21 cellular contexts compared by ENCODE assay signal in genomic region chr16:23333962-23334361, GRCh38. TPM values are rescaled to one million over a fixed set of nuclear protein-coding genes. Genes with fewer than 3 reads are reported as not detected.
DNase-seq lines count a peak whose midpoint lies in the region; ATAC-seq, FAIRE-seq and TF ChIP-seq lines count a peak whose summit lies in the region.
"Had no signal": no experiment of that assay in that cellular context is flagged by ENCODE, and none has a peak within 500 bp of the region (broad histone marks: within the 10 kb centered on the region; RNA-seq: fewer than 3 reads in every experiment).

No MANE protein-coding gene starts in this region.

- intact Hi-C loops in GM12878 (cut with micrococcal nuclease; ENCODE audit: unreplicated experiment): loop anchor here (1.0 to 10.0 kb wide), 3 partner anchors 11 to 101 kb away; no protein-coding TSS in a partner anchor

- no peaks in the 10 kb centered on the region for H3K36me3 Mint-ChIP-seq in T-helper 2 cell treated with Interferon-gamma antibody and Interleukin-4, amounts not matched to agents 5 μg/mL and 100 μg/mL, for 36 hours (ENCODE audit: low read depth)
- H3K36me3 Mint-ChIP-seq: CD4-positive, alpha-beta memory T cell; T-cell had no signal

- peak overlapping the region; percentile 26; the same call in 1 of the 2 replicates for H3K9ac ChIP-seq in OCI-LY1 (ENCODE audit: low read length)
- H3K9ac ChIP-seq in GM12878 (ENCODE audit: control insufficient read depth, insufficient read depth, low read length): no peak overlapping the region
- H3K9ac ChIP-seq in mucosa of rectum (ENCODE audit: low read depth in 1 of 2, low read length in 2 of 2): no peak overlapping the region
- H3K9ac ChIP-seq in SK-N-SH: no peak overlapping the region

- TF ChIP-seq RAD21 in GM12878 (IDR thresholded peaks at IDR 0.05; ENCODE audit: insufficient read depth, low read depth, low read length) (no peak), SK-N-SH (IDR thresholded peaks at IDR 0.05; ENCODE audit: low read length) (no peak)

- H3K4me2 ChIP-seq in OCI-LY1 (ENCODE audit: low read length) (peak overlapping the region; percentile 9; the same call in 1 of the 2 replicates), GM12878 (ENCODE audit: control insufficient read depth, insufficient read depth) (0 out of 2 replicates have a peak overlapping the region, but pooled peaks have one; percentile 70), SK-N-SH (no peak overlapping the region)

- no peak overlapping the region for H3K27ac Mint-ChIP-seq in T-helper 2 cell treated with Interferon-gamma antibody and Interleukin-4, amounts not matched to agents 5 μg/mL and 100 μg/mL, for 36 hours
- H3K27ac Mint-ChIP-seq: B cell; CD4-positive, alpha-beta memory T cell; T-cell had no signal

- in situ Hi-C loops in GM12878 (cut with MboI): no loop called here

- H3F3A ChIP-seq in OCI-LY1 (ENCODE audit: insufficient read depth, low read length): no peaks in the 10 kb centered on the region; the same call in 1 of the 2 replicates
- no peaks in the 10 kb centered on the region for H3F3A ChIP-seq in SK-N-SH (replicated peaks; ENCODE audit: insufficient read depth)

- H3K36me3 ChIP-seq in OCI-LY1 (ENCODE audit: insufficient read depth, low read length) (no peaks in the 10 kb centered on the region; the same call in 1 of the 2 replicates), GM12878 (ENCODE audit: control insufficient read depth in 2 of 2, insufficient read depth in 2 of 2, low read length in 1 of 2) (no peaks in the 10 kb centered on the region), mucosa of rectum (ENCODE audit: control insufficient read depth in 2 of 2, insufficient read depth in 2 of 2, low read length in 2 of 2) (no peaks in the 10 kb centered on the region), SK-N-SH (replicated peaks in 1 of 2; ENCODE audit: control insufficient read depth in 1 of 2, insufficient read depth in 2 of 2, low read length in 1 of 2) (no peaks in the 10 kb centered on the region)

- no peak overlapping the region for H3K4me3 Mint-ChIP-seq in T-helper 2 cell treated with Interferon-gamma antibody and Interleukin-4, amounts not matched to agents 5 μg/mL and 100 μg/mL, for 36 hours
- H3K4me3 Mint-ChIP-seq: CD4-positive, alpha-beta memory T cell; H9; T-cell had no signal

- FAIRE-seq in GM12892 (lab: Jason Lieb, UNC) (peak; percentile 60), GM12878 (lab: Jason Lieb, UNC) (no peak)
- FAIRE-seq: D721Med had no signal

- H3K9me3 ChIP-seq in OCI-LY1 (ENCODE audit: low read length) (peaks cover 5% of the 10 kb centered on the region), GM12878 (replicated peaks; ENCODE audit: control insufficient read depth, insufficient read depth, low read length) (peaks cover 2% of the 10 kb centered on the region; the same call in 2 of the 3 replicates), mucosa of rectum (ENCODE audit: control insufficient read depth in 2 of 2, low read length in 2 of 2) (no peaks in the 10 kb centered on the region), SK-N-SH (no peaks in the 10 kb centered on the region)

- no peaks in the 10 kb centered on the region for H3K79me2 ChIP-seq in OCI-LY1 (ENCODE audit: insufficient read depth, low read length)
- H3K79me2 ChIP-seq in GM12878 (ENCODE audit: control insufficient read depth, insufficient read depth, low read length): no peaks in the 10 kb centered on the region
- no peaks in the 10 kb centered on the region for H3K79me2 ChIP-seq in SK-N-SH (ENCODE audit: insufficient read depth)

- CTCF ChIA-PET in GM12878 (lab: Yijun Ruan, JAX): interaction anchor here (0.8 to 8.0 kb wide), 4 partner anchors 8 to 101 kb away, joined by 3 to 80 read pairs (median 18); no protein-coding TSS in a partner anchor
- CTCF ChIA-PET in SK-N-SH (lab: Yijun Ruan, JAX): no interaction called here

- H3K27ac ChIP-seq in OCI-LY1 (ENCODE audit: low read depth, low read length, poor library complexity, severe bottlenecking) (peak overlapping the region; percentile 93), GM12878 (ENCODE audit: control insufficient read depth, insufficient read depth) (peak overlapping the region; percentile 57), mucosa of rectum (ENCODE audit: low read depth in 2 of 2, low read length in 2 of 2) (peak overlapping the region; percentile 28 to 61), SK-N-SH (ENCODE audit: low read depth in 2 of 2, low read length in 1 of 2) (no peak overlapping the region)

- no peaks in the 10 kb centered on the region for H4K20me1 ChIP-seq in OCI-LY1 (ENCODE audit: insufficient read depth, low read length)
- no peaks in the 10 kb centered on the region for H4K20me1 ChIP-seq in GM12878 (ENCODE audit: control insufficient read depth, insufficient read depth)
- no peaks in the 10 kb centered on the region for H4K20me1 ChIP-seq in SK-N-SH (ENCODE audit: insufficient read depth)

- H3K4me1 Mint-ChIP-seq in T-helper 2 cell treated with Interferon-gamma antibody and Interleukin-4, amounts not matched to agents 5 μg/mL and 100 μg/mL, for 36 hours (ENCODE audit: low read depth): no peaks in the 10 kb centered on the region
- H3K4me1 Mint-ChIP-seq: T-cell had no signal

- WGBS in GM12878 (ENCODE audit: insufficient coverage, insufficient replicate concordance, low lambda C conversion rate, missing lambda C conversion rate): 59% methylated on average over 9 of the region's 9 CpGs
- 45% methylated on average over 5 of the region's 9 CpGs for WGBS in SK-N-SH (ENCODE audit: low lambda C conversion rate)

- H3K9me2 ChIP-seq in OCI-LY1 (ENCODE audit: low read depth, low read length): no peaks in the 10 kb centered on the region
- H3K9me2 ChIP-seq in SK-N-SH: no peaks in the 10 kb centered on the region

- H3K27me3 Mint-ChIP-seq in T-helper 2 cell treated with Interferon-gamma antibody and Interleukin-4, amounts not matched to agents 5 μg/mL and 100 μg/mL, for 36 hours (ENCODE audit: low read depth): no peaks in the 10 kb centered on the region

- ATAC-seq in GM12878: no peak
- ATAC-seq in HG03565 (IDR thresholded peaks at IDR 0.05; ENCODE audit: unreplicated experiment): no peak
- ATAC-seq: PC-3, T-cell had no signal

- SMC1A ChIA-PET in GM12878 (lab: Charles Lee; ENCODE audit: uncharacterized antibody, unreplicated experiment): interaction anchor here (1.6 to 10.6 kb wide), 6 partner anchors 11 to 100 kb away, joined by 5 to 118 read pairs (median 6); partner anchors contain the start of gene SCNN1B

- H3K4me1 ChIP-seq in OCI-LY1 (ENCODE audit: insufficient read depth, low read length, severe bottlenecking) (peaks cover 43% of the 10 kb centered on the region), GM12878 (ENCODE audit: control insufficient read depth, insufficient read depth, low read length) (peaks cover 31% of the 10 kb centered on the region), mucosa of rectum (ENCODE audit: control insufficient read depth in 2 of 2, insufficient read depth in 2 of 2, low read length in 2 of 2) (peaks cover 11 to 36% of the 10 kb centered on the region in 2 donors), SK-N-SH (ENCODE audit: control insufficient read depth in 1 of 2, insufficient read depth in 2 of 2, low read depth in 1 of 2, low read length in 1 of 2) (peaks cover 0 to 3% of the 10 kb centered on the region in 2 experiments; a peak in 1 of 4 replicates)

- TF ChIP-seq CTCF in OCI-LY1 (IDR thresholded peaks at IDR 0.05; ENCODE audit: low read length): no peak
- TF ChIP-seq CTCF in GM12878 (IDR thresholded peaks at IDR 0.05 in 2 of 3, conservative IDR thresholded peaks at IDR 0.05 in 1 of 3; ENCODE audit: control insufficient read depth in 2 of 3, extremely low read depth in 1 of 3, insufficient read depth in 1 of 3, low read depth in 3 of 3, low read length in 3 of 3): no peak
- no peak for TF ChIP-seq CTCF in SK-N-SH (IDR thresholded peaks at IDR 0.05)

- POLR2A ChIA-PET in GM12878 (lab: Charles Lee): interaction anchor here (0.6 to 1.4 kb wide), 3 partner anchors 10 to 172 kb away, joined by 3 to 4 read pairs (median 3); no protein-coding TSS in a partner anchor
- POLR2A ChIA-PET in SK-N-SH (lab: Yijun Ruan, JAX): no interaction called here

- H3K4me3 ChIP-seq in OCI-LY1 (ENCODE audit: low read depth, low read length, poor library complexity, severe bottlenecking): no peak overlapping the region
- no peak overlapping the region for H3K4me3 ChIP-seq in GM12878
- H3K4me3 ChIP-seq in mucosa of rectum (ENCODE audit: low read length in 2 of 2): no peak overlapping the region
- H3K4me3 ChIP-seq in SK-N-SH (ENCODE audit: low read depth in 2 of 2, low read length in 1 of 2): no peak overlapping the region

- TF ChIP-seq POLR2A in GM12892 (IDR thresholded peaks at IDR 0.05; ENCODE audit: low read depth, low read length) (no peak), GM12878 (IDR thresholded peaks at IDR 0.05; ENCODE audit: low read depth, low read length) (no peak)

- H2AFZ ChIP-seq in OCI-LY1 (ENCODE audit: low read length) (no peak overlapping the region), GM12878 (ENCODE audit: control insufficient read depth, low read depth, low read length) (no peak overlapping the region), SK-N-SH (ENCODE audit: low read depth) (no peak overlapping the region)

- H3K27me3 ChIP-seq in OCI-LY1 (ENCODE audit: insufficient read depth, low read length) (no peaks in the 10 kb centered on the region), GM12878 (replicated peaks in 1 of 2; ENCODE audit: control insufficient read depth in 2 of 2, insufficient read depth in 2 of 2, low read length in 1 of 2) (no peaks in the 10 kb centered on the region), mucosa of rectum (ENCODE audit: control insufficient read depth in 2 of 2, insufficient read depth in 2 of 2, low read length in 2 of 2) (no peaks in the 10 kb centered on the region), SK-N-SH (ENCODE audit: insufficient read depth) (no peaks in the 10 kb centered on the region)

- RAD21 ChIA-PET in GM12878 (lab: Charles Lee; ENCODE audit: unreplicated experiment): interaction anchor here (0.6 to 6.5 kb wide), 8 partner anchors 10 to 100 kb away, joined by 3 to 76 read pairs (median 10); partner anchors contain the start of gene SCNN1B

- no TSS peak for BruUV-seq in GM12878 (replicated peaks; lab: Mats Ljungman, UMichigan)

- no peaks in the 10 kb centered on the region for H3K9me3 Mint-ChIP-seq in T-helper 2 cell treated with Interferon-gamma antibody and Interleukin-4, amounts not matched to agents 5 μg/mL and 100 μg/mL, for 36 hours
- H3K9me3 Mint-ChIP-seq: H9, T-cell had no signal

- DNase-seq in GM12892 (ENCODE audit: insufficient read length) (no peak), GM12878 (ENCODE audit: low read depth, low spot score) (no peak), SK-N-SH (no peak)
- no peak for DNase-seq in T-helper 2 cell treated with Interferon-gamma antibody and Interleukin-4, amounts not matched to agents 5 μg/mL and 100 μg/mL, for 36 hours (ENCODE audit: low spot score)
- no peak for DNase-seq in activated CD4-positive, alpha-beta T cell treated with anti-CD3 and anti-CD28 coated beads, Interleukin-2, amount 50 U/mL, for 48 hours
- DNase-seq: CD4-positive, alpha-beta memory T cell; GDM1; H9; NCI-H1105 treated with DMSO at 0.1 percent for 48 hours; NCI-H187; NCI-H526; PC-3; T-cell had no signal

- no peak for TF ChIP-seq EP300 in GM12878 (IDR thresholded peaks at IDR 0.05; ENCODE audit: borderline replicate concordance in 1 of 2, control insufficient read depth in 1 of 2, low read depth in 2 of 2, low read length in 2 of 2)
- no peak for TF ChIP-seq EP300 in SK-N-SH (IDR thresholded peaks at IDR 0.05; ENCODE audit: borderline replicate concordance in 1 of 2, low read depth in 1 of 2, low read length in 1 of 2)

RNA-seq across cellular contexts. Expression of gene SCNN1B, which starts 31.9 kb away (rescaled TPM):
- polyA plus RNA-seq in GM12892 (2012; ENCODE audit: missing spikeins): 1.3 TPM
- total RNA-seq in GM12878 (2013; cell fraction: nucleolus; rRNA removed): 0.98 and 1.5 TPM in 2 replicates
- total RNA-seq in GM12878 (2014; rRNA removed): 0.22 and 0.28 TPM in 2 replicates
- total RNA-seq in GM12878 (2014; rRNA removed; fragmentation: Illumina TruSeq; extraction: Trizol): 0.37 and 0.58 TPM in 2 replicates
- 0.49 and 0.80 TPM in 2 replicates for total RNA-seq in GM12878 (2021)
- polyA plus RNA-seq in GM12878 (2011; ENCODE audit: low read depth): 1.3 TPM
- 0.59 and 1.5 TPM in 2 replicates for polyA plus RNA-seq in GM12878 (2011; rRNA removed)
- polyA plus RNA-seq in GM12878 (2011; cell fraction: cytosol; rRNA removed): 1.1 and 1.3 TPM in 2 replicates
- 2.0 and 2.9 TPM in 2 replicates for polyA plus RNA-seq in GM12878 (2011; cell fraction: nucleus; rRNA removed)
- 0.68 and 1.5 TPM in 2 replicates for polyA plus RNA-seq in GM12878 (2012)
- 0.10 and 0.69 TPM in 2 replicates for polyA plus RNA-seq in GM12878 (2014; fragmentation: Illumina TruSeq; extraction: Trizol)
- 1 to 10 TPM in 1 of 2 experiments, under 1 TPM in 1; 0.99 to 1.3 TPM for polyA plus RNA-seq in GM12878 (2014; fragmentation: Nextera tagmentation; extraction: Ambion mirVana)
- polyA plus RNA-seq in GM12878 (2014; rRNA removed): 0.27 and 0.51 TPM in 2 replicates
- polyA plus RNA-seq in GM12878 (2016; fragmentation: Nextera tagmentation; extraction: Ambion mirVana): under 1 TPM; 0.44 to 0.82 TPM
- 1.0 and 2.6 TPM in 2 replicates for polyA minus RNA-seq in GM12878 (2011; rRNA and poly(A)+ RNA removed)
- 0.94 and 1.2 TPM in 2 replicates for polyA minus RNA-seq in GM12878 (2011; cell fraction: cytosol; rRNA and poly(A)+ RNA removed)
- polyA minus RNA-seq in GM12878 (2011; cell fraction: nucleus; rRNA and poly(A)+ RNA removed): 0.38 and 0.60 TPM in 2 replicates
- polyA plus RNA-seq in SK-N-SH (2012; rRNA removed): not detected in 2 replicates
- polyA plus RNA-seq in SK-N-SH (2012; cell fraction: cytosol; rRNA removed): not detected in 2 replicates
- polyA plus RNA-seq in SK-N-SH (2012; cell fraction: nucleus; rRNA removed): 0.06 TPM in 1 of 2 replicates, not detected in the other
- total RNA-seq: B cell; CD4-positive, alpha-beta memory T cell; LHCN-M2; SK-MEL-5; T-cell had no signal
- polyA plus RNA-seq: AG04450; CD4-positive, alpha-beta memory T cell had no signal

Comparison
In these comparisons a context has a peak if more than half of its experiments do, and no peak if none do; other contexts are left out.
1. H3K27ac ChIP-seq: peak in OCI-LY1 (single experiment), GM12878 (single experiment) and mucosa of rectum (2 of 2); none in SK-N-SH (0 of 2).